In genomic region chr11:128471138-128471661, GRCh38 we compare ENCODE assay signal across 1 cellular context.
TF ChIP-seq lines count a peak whose summit lies in the region.

No MANE protein-coding gene starts in this region.

TF ChIP-seq in IMR-90, 13 proteins besides CTCF, POLR2A, EP300 and RAD21 (continued from another document):
- TF ChIP-seq BHLHE40 (IDR thresholded peaks at IDR 0.05; ENCODE audit: low read depth, low read length): no peak
- no peak for TF ChIP-seq USF2 (IDR thresholded peaks at IDR 0.05; ENCODE audit: low read depth, low read length)
- TF ChIP-seq FOS (IDR thresholded peaks at IDR 0.05; ENCODE audit: low read depth, low read length): no peak
- TF ChIP-seq RFX5 (IDR thresholded peaks at IDR 0.05; ENCODE audit: low read depth, low read length): no peak
- TF ChIP-seq CHD1 (IDR thresholded peaks at IDR 0.05; ENCODE audit: low read depth, low read length): no peak
TF ChIP-seq in IMR-90: peak in this region for 0.
